ENCODE assay signal across 29 cellular contexts in the genomic region with DNA sequence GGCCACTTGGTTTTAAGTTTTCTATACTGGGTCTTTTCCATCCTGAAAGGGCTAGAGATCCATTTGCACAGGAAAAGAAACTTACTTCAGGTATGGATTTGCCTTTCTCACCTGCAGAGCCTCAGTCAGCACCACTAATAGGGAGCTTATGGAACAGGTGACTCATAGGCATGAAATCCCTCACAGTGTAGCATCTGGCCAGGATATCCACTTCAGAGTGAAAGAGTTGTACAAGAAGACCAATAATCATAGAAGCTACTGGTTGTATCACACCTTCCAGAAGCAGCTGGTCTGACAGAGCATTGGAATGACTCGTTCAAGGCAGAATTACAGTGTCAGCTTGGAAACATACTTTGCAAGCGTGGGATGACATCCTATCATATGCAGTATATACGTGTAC.
"Had no signal": no experiment of that assay in that cellular context is flagged by ENCODE, and none has a peak within 500 bp of the region (broad histone marks: within the 10 kb centered on the region; RNA-seq: fewer than 3 reads in every experiment).

No MANE protein-coding gene starts in this region.

- ATAC-seq: activated CD4-positive, CD25-positive, alpha-beta regulatory T cell treated with anti-CD3 and anti-CD28 coated beads, Interleukin-2, amount 50 U/mL, for 24 hours; activated CD8-positive, alpha-beta T cell treated with anti-CD3 and anti-CD28 coated beads for 36 hours; activated T-cell treated with anti-CD3 and anti-CD28 coated beads, Interleukin-2, amount 50 U/mL, for 4 hours; activated T-helper 17 cell treated with anti-CD3 and anti-CD28 coated beads, Interleukin-2, amount 50 U/mL, for 72 hours; effector memory CD8-positive, alpha-beta T cell; esophagus mucosa; gastrocnemius medialis; heart left ventricle; T-helper 17 cell had no signal

- H3K9me3 ChIP-seq: gastrocnemius medialis had no signal

- H3K27me3 ChIP-seq: brain microvascular endothelial cell, gastrocnemius medialis, heart left ventricle had no signal

- H3K4me3 ChIP-seq: gastrocnemius medialis, heart left ventricle had no signal

- H3K27ac ChIP-seq: brain microvascular endothelial cell, gastrocnemius medialis, heart left ventricle, WERI-Rb-1 had no signal

- H3K4me1 ChIP-seq: gastrocnemius medialis, heart left ventricle had no signal

- DNase-seq: activated B cell treated with CpG ODN at 0.5 μM for 24 hours; activated CD4-positive, alpha-beta T cell treated with anti-CD3 and anti-CD28 coated beads for 48 hours; activated CD4-positive, alpha-beta T cell treated with anti-CD3 and anti-CD28 coated beads, Interleukin-2, amount 50 U/mL, for 1 hour; activated CD4-positive, alpha-beta T cell treated with anti-CD3 and anti-CD28 coated beads, Interleukin-2, amount 50 U/mL, for 48 hours; activated CD8-positive, alpha-beta memory T cell treated with anti-CD3 and anti-CD28 coated beads for 24 hours; activated CD8-positive, alpha-beta T cell treated with anti-CD3 and anti-CD28 coated beads for 36 hours; activated effector memory CD4-positive, alpha-beta T cell treated with Interleukin-2 at 50 U/mL for 16 hours; activated gamma-delta T cell treated with Interleukin-2 at 50 U/mL for 16 hours; activated naive CD4-positive, alpha-beta T cell treated with anti-CD3 and anti-CD28 coated beads, Interleukin-2, amount 50 U/mL, for 16 hours; activated naive CD4-positive, alpha-beta T cell treated with Interleukin-2 at 50 U/mL for 16 hours; activated T-cell treated with anti-CD3 and anti-CD28 coated beads, Interleukin-2, amount 50 U/mL, for 4 hours; amniotic stem cell; anterior cingulate cortex; brain microvascular endothelial cell; caudate nucleus; cortex of kidney; dermis blood vessel endothelial cell; effector CD4-positive, alpha-beta T cell; effector memory CD8-positive, alpha-beta T cell; foreskin fibroblast; gastrocnemius medialis; glutamatergic neuron; heart left ventricle; T-helper 17 cell; T1000; WERI-Rb-1 had no signal

- H3K36me3 ChIP-seq: brain microvascular endothelial cell, gastrocnemius medialis, heart left ventricle, WERI-Rb-1 had no signal
